33 cellular contexts compared by ENCODE assay signal in the genomic region with DNA sequence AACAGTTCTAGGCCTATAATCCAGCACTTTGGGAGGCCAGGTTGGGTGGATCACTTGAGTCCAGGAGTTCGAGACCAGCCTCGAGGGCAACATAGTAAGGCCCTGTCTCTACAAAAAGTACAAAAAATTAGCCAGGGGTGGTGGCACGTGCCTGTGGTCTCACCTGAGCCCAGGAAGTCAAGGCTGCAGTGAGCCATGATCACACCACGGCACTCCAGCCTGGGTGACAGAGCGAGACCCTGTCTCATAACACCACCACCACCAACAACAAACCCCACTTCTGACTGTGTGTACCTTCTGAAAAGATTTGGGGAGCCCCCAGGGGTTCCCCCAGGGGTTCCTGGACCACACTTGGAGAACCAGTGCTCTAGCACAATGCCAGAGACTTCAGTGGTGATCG. TPM values are rescaled to one million over a fixed set of nuclear protein-coding genes. Genes with fewer than 3 reads are reported as not detected.
DNase-seq lines count a peak whose midpoint lies in the region; ATAC-seq and TF ChIP-seq lines count a peak whose summit lies in the region.
"Had no signal": no experiment of that assay in that cellular context is flagged by ENCODE, and none has a peak within 500 bp of the region (broad histone marks: within the 10 kb centered on the region; RNA-seq: fewer than 3 reads in every experiment).

No MANE protein-coding gene starts in this region.

- no peak overlapping the region for H3K4me2 ChIP-seq in IMR-90 (ENCODE audit: low read depth, low read length)

- no peak overlapping the region for H2AFZ ChIP-seq in IMR-90 (replicated peaks; ENCODE audit: low read length, poor library complexity)
- H2AFZ ChIP-seq: parathyroid adenoma had no signal

- peak overlapping the region; percentile 85; the same call in 2 of the 3 replicates for H2BK15ac ChIP-seq in IMR-90 (ENCODE audit: low read depth, low read length)

- H3K23ac ChIP-seq in IMR-90 (ENCODE audit: low read depth, low read length): no peak overlapping the region

- H3K27ac ChIP-seq in IMR-90 (ENCODE audit: insufficient read depth, low read length): peak overlapping the region; percentile 10; the same call in 1 of the 2 replicates
- no peak overlapping the region for H3K27ac ChIP-seq in tibial nerve
- H3K27ac ChIP-seq: 22Rv1, brain microvascular endothelial cell, epithelial cell of prostate, parathyroid adenoma, SJSA1, vagina had no signal

- H3K79me1 ChIP-seq in IMR-90 (ENCODE audit: low read depth in 1 of 2, low read length in 2 of 2): peaks cover 8 to 44% of the 10 kb centered on the region in 2 experiments; a peak in 3 of 4 replicates

- H3K4me1 ChIP-seq in IMR-90 (ENCODE audit: control insufficient read depth, insufficient read depth, low read length): peaks cover 31% of the 10 kb centered on the region
- H3K4me1 ChIP-seq in tibial nerve: peaks cover 0 to 28% (median 17%) of the 10 kb centered on the region in 4 donors
- H3K4me1 ChIP-seq: parathyroid adenoma had no signal

- TF ChIP-seq RAD21 in IMR-90 (IDR thresholded peaks at IDR 0.05; ENCODE audit: low read length): no peak

- in situ Hi-C loops in IMR-90 (cut with MboI; ENCODE audit: low sequenced_read_pairs): no loop called here

- no peak for TF ChIP-seq CTCF in IMR-90 (conservative IDR thresholded peaks at IDR 0.05; ENCODE audit: low read depth, low read length)
- no peak for TF ChIP-seq CTCF in tibial nerve (IDR thresholded peaks at IDR 0.05)

- no peak overlapping the region for H3K4me3 Mint-ChIP-seq in activated CD4-positive, alpha-beta T cell treated with anti-CD3 and anti-CD28 coated beads for 36 hours
- no peak overlapping the region for H3K4me3 Mint-ChIP-seq in effector memory CD8-positive, alpha-beta T cell
- H3K4me3 Mint-ChIP-seq in stimulated activated effector memory CD8-positive, alpha-beta T cell treated with anti-CD3 and anti-CD28 coated beads, Interleukin-12 subunit alpha, Interleukin-12 subunit beta, amount 100 ng/mL, for 72 hours: no peak overlapping the region
- H3K4me3 Mint-ChIP-seq in activated T-cell treated with anti-CD3 and anti-CD28 coated beads, Interleukin-2, amount 50 U/mL, for 24 hours: no peak overlapping the region
- H3K4me3 Mint-ChIP-seq: activated T-cell treated with anti-CD3 and anti-CD28 coated beads, Interleukin-2, amount 50 U/mL, for 4 hours; CD8-positive, alpha-beta T cell; nephron had no signal

- 90% methylated on average over 2 of the region's 6 CpGs; no CpG with 5 or more reads in 1 of the 2 experiments for WGBS in IMR-90 (ENCODE audit: extremely low coverage in 2 of 2, insufficient read length in 1 of 2), 2 experiments
- WGBS in tibial nerve, 2 donors: 87 to 91% methylated on average over 6 of the region's 6 CpGs

- H3K36me3 ChIP-seq in IMR-90 (ENCODE audit: control insufficient read depth, insufficient read depth, low read length): no peaks in the 10 kb centered on the region
- H3K36me3 ChIP-seq in tibial nerve: no peaks in the 10 kb centered on the region
- H3K36me3 ChIP-seq: brain microvascular endothelial cell, SJSA1, vagina had no signal

- H2AK9ac ChIP-seq in IMR-90 (replicated peaks; ENCODE audit: low read depth, low read length, poor library complexity): no peak overlapping the region

- 0 out of 2 replicates have a peak overlapping the region, but pooled peaks have one; percentile 1 for H3K14ac ChIP-seq in IMR-90 (replicated peaks; ENCODE audit: low read depth, low read length)

- dilution Hi-C loops in IMR-90 (cut with HindIII; ENCODE audit: low sequenced_read_pairs, unreplicated experiment): no loop called here

- 0 out of 4 replicates have a peak overlapping the region, but pooled peaks of 1 of the 2 experiments have one; percentile 31 for H4K8ac ChIP-seq in IMR-90 (ENCODE audit: low read depth in 2 of 2, low read length in 2 of 2)

- BruUV-seq in IMR-90 (replicated peaks; lab: Mats Ljungman, UMichigan): no TSS peak

- TF ChIP-seq EP300 in tibial nerve (IDR thresholded peaks at IDR 0.05): no peak

- H3K27ac Mint-ChIP-seq in activated CD4-positive, alpha-beta T cell treated with anti-CD3 and anti-CD28 coated beads for 36 hours: no peak overlapping the region
- peak overlapping the region; percentile 22 to 38 for H3K27ac Mint-ChIP-seq in effector memory CD8-positive, alpha-beta T cell
- peak overlapping the region; percentile 34 for H3K27ac Mint-ChIP-seq in stimulated activated effector memory CD8-positive, alpha-beta T cell treated with anti-CD3 and anti-CD28 coated beads, Interleukin-12 subunit alpha, Interleukin-12 subunit beta, amount 100 ng/mL, for 72 hours
- H3K27ac Mint-ChIP-seq in activated T-cell treated with anti-CD3 and anti-CD28 coated beads, Interleukin-2, amount 50 U/mL, for 24 hours: no peak overlapping the region
- H3K27ac Mint-ChIP-seq: nephron had no signal

- H4K20me1 ChIP-seq in IMR-90 (ENCODE audit: insufficient read depth, low read length): no peaks in the 10 kb centered on the region

- H3K9me3 ChIP-seq in IMR-90 (ENCODE audit: control insufficient read depth, insufficient read depth, low read length): no peaks in the 10 kb centered on the region
- no peaks in the 10 kb centered on the region for H3K9me3 ChIP-seq in tibial nerve
- H3K9me3 ChIP-seq: SJSA1, vagina had no signal

- TF ChIP-seq POLR2A in IMR-90 (IDR thresholded peaks at IDR 0.05; ENCODE audit: low read depth, low read length) (no peak), tibial nerve (IDR thresholded peaks at IDR 0.05) (no peak)

- peak overlapping the region; percentile 57 for H4K91ac ChIP-seq in IMR-90 (ENCODE audit: insufficient read depth, low read depth, low read length)

- H3K18ac ChIP-seq in IMR-90 (ENCODE audit: low read depth, low read length): 0 out of 2 replicates have a peak overlapping the region, but pooled peaks have one; percentile 27

- H3K4me1 Mint-ChIP-seq in activated CD4-positive, alpha-beta T cell treated with anti-CD3 and anti-CD28 coated beads for 36 hours: peaks cover 64% of the 10 kb centered on the region
- peaks cover 55 to 70% of the 10 kb centered on the region in 2 donors for H3K4me1 Mint-ChIP-seq in effector memory CD8-positive, alpha-beta T cell (ENCODE audit: low read depth in 2 of 2)
- peaks cover 69% of the 10 kb centered on the region for H3K4me1 Mint-ChIP-seq in stimulated activated effector memory CD8-positive, alpha-beta T cell treated with anti-CD3 and anti-CD28 coated beads, Interleukin-12 subunit alpha, Interleukin-12 subunit beta, amount 100 ng/mL, for 72 hours
- H3K4me1 Mint-ChIP-seq in activated T-cell treated with anti-CD3 and anti-CD28 coated beads, Interleukin-2, amount 50 U/mL, for 24 hours (ENCODE audit: low read depth): peaks cover 64% of the 10 kb centered on the region

- POLR2A ChIA-PET in activated CD4-positive, alpha-beta T cell treated with anti-CD3 and anti-CD28 coated beads for 36 hours (lab: Charles Lee): no interaction called here
- POLR2A ChIA-PET in IMR-90 (lab: Charles Lee; ENCODE audit: unreplicated experiment): no interaction called here

- H3K27me3 Mint-ChIP-seq in activated CD4-positive, alpha-beta T cell treated with anti-CD3 and anti-CD28 coated beads for 36 hours: no peaks in the 10 kb centered on the region
- no peaks in the 10 kb centered on the region for H3K27me3 Mint-ChIP-seq in effector memory CD8-positive, alpha-beta T cell
- H3K27me3 Mint-ChIP-seq in activated T-cell treated with anti-CD3 and anti-CD28 coated beads, Interleukin-2, amount 50 U/mL, for 24 hours: no peaks in the 10 kb centered on the region

- H3K56ac ChIP-seq in IMR-90 (ENCODE audit: extremely low read depth, insufficient read depth, low read length): no peak overlapping the region

- H3K4me3 ChIP-seq in IMR-90 (ENCODE audit: insufficient read depth, low read depth, low read length) (no peak overlapping the region), tibial nerve (no peak overlapping the region)
- H3K4me3 ChIP-seq: K562, SJSA1, vagina had no signal

- peak; percentile 12 for ATAC-seq in activated CD4-positive, alpha-beta T cell treated with anti-CD3 and anti-CD28 coated beads for 36 hours
- ATAC-seq in IMR-90 (ENCODE audit: low read depth): no peak
- no peak for ATAC-seq in effector memory CD8-positive, alpha-beta T cell (replicated peaks)
- ATAC-seq in stimulated activated effector memory CD8-positive, alpha-beta T cell treated with anti-CD3 and anti-CD28 coated beads, Interleukin-12 subunit alpha, Interleukin-12 subunit beta, amount 100 ng/mL, for 72 hours: no peak
- ATAC-seq in GM21447 (IDR thresholded peaks at IDR 0.05; ENCODE audit: unreplicated experiment): no peak
- ATAC-seq: activated T-cell treated with anti-CD3 and anti-CD28 coated beads, Interleukin-2, amount 50 U/mL, for 4 hours; CD8-positive, alpha-beta T cell; HCT116; K562; left ventricle myocardium superior; right cardiac atrium had no signal

- no peaks in the 10 kb centered on the region for H3K36me3 Mint-ChIP-seq in activated CD4-positive, alpha-beta T cell treated with anti-CD3 and anti-CD28 coated beads for 36 hours (ENCODE audit: low read depth)
- H3K36me3 Mint-ChIP-seq in effector memory CD8-positive, alpha-beta T cell (ENCODE audit: insufficient read depth): peaks cover 22% of the 10 kb centered on the region
- H3K36me3 Mint-ChIP-seq in stimulated activated effector memory CD8-positive, alpha-beta T cell treated with anti-CD3 and anti-CD28 coated beads, Interleukin-12 subunit alpha, Interleukin-12 subunit beta, amount 100 ng/mL, for 72 hours: peaks cover 12% of the 10 kb centered on the region
- H3K36me3 Mint-ChIP-seq in activated T-cell treated with anti-CD3 and anti-CD28 coated beads, Interleukin-2, amount 50 U/mL, for 24 hours (ENCODE audit: low read depth): no peaks in the 10 kb centered on the region
- H3K36me3 Mint-ChIP-seq: CD8-positive, alpha-beta T cell had no signal

- no peak overlapping the region for H4K5ac ChIP-seq in IMR-90 (ENCODE audit: low read depth, low read length)

- no peaks in the 10 kb centered on the region for H3K9me3 Mint-ChIP-seq in activated CD4-positive, alpha-beta T cell treated with anti-CD3 and anti-CD28 coated beads for 36 hours (ENCODE audit: low read depth)
- no peaks in the 10 kb centered on the region for H3K9me3 Mint-ChIP-seq in effector memory CD8-positive, alpha-beta T cell
- H3K9me3 Mint-ChIP-seq in stimulated activated effector memory CD8-positive, alpha-beta T cell treated with anti-CD3 and anti-CD28 coated beads, Interleukin-12 subunit alpha, Interleukin-12 subunit beta, amount 100 ng/mL, for 72 hours: no peaks in the 10 kb centered on the region
- no peaks in the 10 kb centered on the region for H3K9me3 Mint-ChIP-seq in activated T-cell treated with anti-CD3 and anti-CD28 coated beads, Interleukin-2, amount 50 U/mL, for 24 hours
- H3K9me3 Mint-ChIP-seq: activated T-cell treated with anti-CD3 and anti-CD28 coated beads, Interleukin-2, amount 50 U/mL, for 4 hours; CD8-positive, alpha-beta T cell; nephron had no signal

- H2BK120ac ChIP-seq in IMR-90 (ENCODE audit: low read depth, low read length): peak overlapping the region; percentile 83; the same call in 1 of the 2 replicates

- H3K9ac ChIP-seq in IMR-90 (ENCODE audit: low read depth, low read length): no peak overlapping the region
- H3K9ac ChIP-seq: parathyroid adenoma had no signal

- intact Hi-C loops in activated CD4-positive, alpha-beta T cell treated with anti-CD3 and anti-CD28 coated beads for 36 hours (cut with DNase I, micrococcal nuclease): no loop called here
- intact Hi-C loops in IMR-90 (cut with micrococcal nuclease): no loop called here

- H3K27me3 ChIP-seq in IMR-90 (ENCODE audit: control insufficient read depth, insufficient read depth, low read length): no peaks in the 10 kb centered on the region
- no peaks in the 10 kb centered on the region for H3K27me3 ChIP-seq in tibial nerve
- H3K27me3 ChIP-seq: brain microvascular endothelial cell, SJSA1, vagina had no signal

- no peak overlapping the region for H2BK5ac ChIP-seq in IMR-90 (ENCODE audit: low read depth, low read length, poor library complexity, severe bottlenecking)

- peak overlapping the region; percentile 80; the same call in 1 of the 2 replicates for H3K4ac ChIP-seq in IMR-90 (ENCODE audit: low read depth, low read length)

- DNase-seq in activated CD4-positive, alpha-beta T cell treated with anti-CD3 and anti-CD28 coated beads for 36 hours: peak; percentile 52
- no peak for DNase-seq in activated CD4-positive, alpha-beta T cell treated with anti-CD3 and anti-CD28 coated beads, Interleukin-2, amount 50 U/mL, for 1 hour
- DNase-seq in IMR-90: no peak
- DNase-seq in effector memory CD8-positive, alpha-beta T cell: no peak
- DNase-seq in stimulated activated effector memory CD8-positive, alpha-beta T cell treated with anti-CD3 and anti-CD28 coated beads, Interleukin-12 subunit alpha, Interleukin-12 subunit beta, amount 100 ng/mL, for 72 hours (ENCODE audit: low spot score in 2 of 2): no peak
- no peak for DNase-seq in tibial nerve (ENCODE audit: low spot score in 2 of 2)
- no peak for DNase-seq in activated T-cell treated with anti-CD3 and anti-CD28 coated beads, Interleukin-2, amount 50 U/mL, for 24 hours
- DNase-seq: activated CD4-positive, CD25-positive, alpha-beta regulatory T cell treated with anti-CD3 and anti-CD28 coated beads, Interleukin-2, amount 50 U/mL, for 72 hours; activated gamma-delta T cell treated with Interleukin-2 at 50 U/mL for 16 hours; activated T-cell treated with anti-CD3 and anti-CD28 coated beads, Interleukin-2, amount 50 U/mL, for 4 hours; amniotic stem cell; brain microvascular endothelial cell; CD8-positive, alpha-beta T cell; glutamatergic neuron; islet precursor cell; left ventricle myocardium superior; midbrain; NCI-H1105 treated with DMSO at 0.1 percent for 48 hours; NCI-H2029; NCI-H69; right cardiac atrium; RPMI8226; stimulated activated CD4-positive, alpha-beta T cell treated with anti-CD3 and anti-CD28 coated beads, Interleukin-2, amount 100 ng/mL, for 48 hours; T-helper 1 cell had no signal

- peak overlapping the region; percentile 79; the same call in 1 of the 2 replicates for H2BK20ac ChIP-seq in IMR-90 (ENCODE audit: low read depth, low read length)

- CTCF ChIA-PET in activated CD4-positive, alpha-beta T cell treated with anti-CD3 and anti-CD28 coated beads for 36 hours (lab: Charles Lee): interaction anchor here (3.1 kb wide), 1 partner anchor 33 kb away, joined by 23 read pairs; no protein-coding TSS in a partner anchor
- CTCF ChIA-PET in IMR-90 (lab: Yijun Ruan, JAX): no interaction called here

- peak overlapping the region; percentile 77; the same call in 1 of the 2 replicates for H2AK5ac ChIP-seq in IMR-90 (ENCODE audit: low read depth, low read length)

- peaks cover 49% of the 10 kb centered on the region for H3K9me1 ChIP-seq in IMR-90 (ENCODE audit: insufficient read depth, low read length)

RNA-seq across cellular contexts. Expression of a gene that starts 30.0 kb away (rescaled TPM):
- total RNA-seq in activated CD4-positive, alpha-beta T cell treated with anti-CD3 and anti-CD28 coated beads for 36 hours: 1 to 10 TPM; 2.3 to 2.7 TPM
- total RNA-seq in IMR-90 (2012; rRNA removed) (7.2 and 8.1 TPM in 2 replicates), tibial nerve (1 to 10 TPM in 3 of 4 donors, under 1 TPM in 1; 0.60 to 5.3 (median 2.7) TPM)
- polyA plus RNA-seq in IMR-90 (2012; rRNA removed): 17.6 and 18.7 TPM in 2 replicates
- 12.3 and 18.8 TPM in 2 replicates for polyA plus RNA-seq in IMR-90 (2012; cell fraction: cytosol; rRNA removed)
- 22.8 and 32.1 TPM in 2 replicates for polyA plus RNA-seq in IMR-90 (2012; cell fraction: nucleus; rRNA removed; ENCODE audit: low replicate concordance)

Comparison
In these comparisons a context has a peak if more than half of its experiments do, and no peak if none do; other contexts are left out.
1. H3K27ac Mint-ChIP-seq: peak in effector memory CD8-positive, alpha-beta T cell (2 of 2) and stimulated activated effector memory CD8-positive, alpha-beta T cell treated with anti-CD3 and anti-CD28 coated beads, Interleukin-12 subunit alpha, Interleukin-12 subunit beta, amount 100 ng/mL, for 72 hours (single experiment); none in activated CD4-positive, alpha-beta T cell treated with anti-CD3 and anti-CD28 coated beads for 36 hours (single experiment) and activated T-cell treated with anti-CD3 and anti-CD28 coated beads, Interleukin-2, amount 50 U/mL, for 24 hours (single experiment).